ENCODE assay signal across 25 cellular contexts in the genomic region with DNA sequence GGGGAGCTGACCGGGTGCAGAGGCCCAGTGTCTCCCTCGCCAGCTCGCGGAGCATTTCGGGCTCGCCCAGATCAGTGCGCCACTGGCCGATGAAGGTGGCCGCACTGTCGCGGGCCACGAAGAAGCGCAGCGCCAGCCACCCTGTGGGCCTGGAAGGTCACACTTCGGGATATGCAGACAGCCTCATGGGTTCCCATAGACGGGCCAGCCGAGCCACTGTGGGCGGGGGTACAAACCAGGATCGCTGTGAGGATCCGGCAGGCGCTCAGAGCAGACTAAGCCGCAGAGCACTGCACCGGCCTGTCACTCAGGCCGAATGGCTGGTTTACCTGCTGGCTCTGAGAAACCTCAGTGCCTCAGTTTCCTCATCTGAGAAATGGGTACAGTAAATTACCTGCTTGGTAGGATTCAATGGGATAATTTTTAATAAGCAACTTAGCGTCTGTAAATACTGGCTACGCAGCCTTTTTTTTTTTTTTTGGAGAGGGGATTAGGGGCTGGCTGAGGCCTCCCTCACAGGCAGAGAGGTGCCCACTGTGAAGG.
"Had no signal": no experiment of that assay in that cellular context is flagged by ENCODE, and none has a peak within 500 bp of the region (broad histone marks: within the 10 kb centered on the region; RNA-seq: fewer than 3 reads in every experiment).

No MANE protein-coding gene starts in this region.

- DNase-seq: dermis blood vessel endothelial cell; dorsolateral prefrontal cortex; effector CD4-positive, alpha-beta T cell; effector memory CD4-positive, alpha-beta T cell; foreskin keratinocyte; heart left ventricle; hypothalamus; immature natural killer cell; islet precursor cell; kidney; kidney glomerular epithelial cell; left colon; left ventricle myocardium inferior; lower lobe of right lung; mesenchymal stem cell had no signal

- H3K27ac Mint-ChIP-seq: immature natural killer cell, mesothelial cell of epicardium had no signal

- H3K4me1 ChIP-seq: esophagus muscularis mucosa, gastroesophageal sphincter, heart left ventricle, left ventricle myocardium inferior, lower lobe of right lung had no signal

- H3K4me2 ChIP-seq: hepatocyte had no signal

- H3K36me3 ChIP-seq: esophagus muscularis mucosa, gastroesophageal sphincter, heart left ventricle, left ventricle myocardium inferior, lower lobe of right lung had no signal

- FAIRE-seq: colon, endothelial cell of umbilical vein, frontal cortex, kidney had no signal

- H3K36me3 Mint-ChIP-seq: mesothelial cell of epicardium had no signal

- H3K79me2 ChIP-seq: hepatocyte had no signal

- H3K4me3 Mint-ChIP-seq: immature natural killer cell, mesothelial cell of epicardium had no signal

- H3K27me3 ChIP-seq: foreskin keratinocyte, hepatocyte had no signal

- ATAC-seq: foreskin keratinocyte, gastroesophageal sphincter, left colon, left lobe of liver, mucosa of descending colon had no signal

- H3K9me3 ChIP-seq: left ventricle myocardium inferior, lower lobe of right lung, mucosa of descending colon had no signal

- H2AFZ ChIP-seq: hepatocyte had no signal

- H3K4me3 ChIP-seq: coronary artery, dorsolateral prefrontal cortex, esophagus muscularis mucosa, gastroesophageal sphincter, heart left ventricle, hepatocyte, left ventricle myocardium inferior, lower lobe of right lung, mucosa of descending colon had no signal

- H3K4me1 Mint-ChIP-seq: immature natural killer cell had no signal

- H3K27ac ChIP-seq: coronary artery, dorsolateral prefrontal cortex, esophagus muscularis mucosa, foreskin keratinocyte, gastroesophageal sphincter, heart left ventricle, hepatocyte, left ventricle myocardium inferior, lower lobe of right lung had no signal
